ENCODE assay signal across 1 cellular context in the genomic region with DNA sequence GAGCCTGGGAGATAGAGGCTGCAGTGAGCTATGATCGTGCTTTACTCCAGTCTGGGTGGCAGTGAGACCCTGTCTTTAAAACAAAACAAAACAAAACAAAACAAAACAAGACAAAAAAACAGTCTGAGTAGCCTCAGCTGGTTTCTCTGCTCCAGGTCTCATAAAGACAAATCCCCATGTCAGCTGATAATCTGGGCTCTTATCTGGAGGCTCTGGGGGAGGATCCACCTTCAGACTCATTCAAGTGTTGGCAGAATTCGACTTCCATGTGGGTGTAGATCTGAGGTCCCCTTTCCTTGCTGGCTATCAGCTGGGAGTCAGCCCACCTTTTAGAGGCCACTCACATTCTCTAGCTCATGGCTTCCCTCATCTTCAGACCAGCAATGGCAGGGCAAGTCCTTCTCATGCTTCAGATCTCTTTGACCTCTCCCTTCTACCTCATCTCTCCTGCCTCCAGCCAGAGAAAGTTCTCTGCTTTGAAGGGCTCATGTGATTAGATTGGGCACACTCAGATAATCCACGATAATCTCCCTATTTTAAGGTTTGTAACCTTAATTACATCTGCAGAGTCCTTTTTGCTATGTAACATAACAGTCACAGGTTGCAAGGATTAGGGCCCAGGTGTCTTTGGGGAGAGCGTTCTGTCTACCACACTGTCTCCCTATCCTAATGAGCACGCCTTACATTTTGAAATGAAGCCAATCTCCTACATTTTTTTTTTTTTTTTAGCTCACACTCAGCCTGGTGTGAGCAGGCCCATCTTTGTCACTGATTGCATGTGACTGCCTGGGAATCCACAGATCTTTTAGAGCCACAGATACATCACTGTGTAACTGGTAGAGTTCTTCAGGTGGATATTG.
TF ChIP-seq lines count a peak whose summit lies in the region.

No MANE protein-coding gene starts in this region.

TF ChIP-seq in GM12878, 131 proteins besides CTCF, POLR2A, EP300 and RAD21:
- no peak for TF ChIP-seq EZH2 (IDR thresholded peaks at IDR 0.05; ENCODE audit: borderline replicate concordance, control insufficient read depth, low read depth, low read length)
- TF ChIP-seq SREBF2 (IDR thresholded peaks at IDR 0.05; ENCODE audit: low read length): no peak
- TF ChIP-seq ELK1 (IDR thresholded peaks at IDR 0.05; ENCODE audit: low read depth, low read length): no peak
- TF ChIP-seq IRF4 (IDR thresholded peaks at IDR 0.05; ENCODE audit: low read depth, low read length): no peak
- no peak for TF ChIP-seq HDAC2 (IDR thresholded peaks at IDR 0.05)
- TF ChIP-seq BCL11A (IDR thresholded peaks at IDR 0.05; ENCODE audit: low read depth, low read length): no peak
- no peak for TF ChIP-seq SUZ12 (IDR thresholded peaks at IDR 0.05; ENCODE audit: unreplicated experiment)
- TF ChIP-seq, protein P1, sequence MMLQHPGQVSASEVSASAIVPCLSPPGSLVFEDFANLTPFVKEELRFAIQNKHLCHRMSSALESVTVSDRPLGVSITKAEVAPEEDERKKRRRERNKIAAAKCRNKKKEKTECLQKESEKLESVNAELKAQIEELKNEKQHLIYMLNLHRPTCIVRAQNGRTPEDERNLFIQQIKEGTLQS (IDR thresholded peaks at IDR 0.05; ENCODE audit: borderline replicate concordance, extremely low read depth, low read depth, low read length): no peak
- TF ChIP-seq ZBTB11 (CRISPR knock-in tag; IDR thresholded peaks at IDR 0.05): no peak
- TF ChIP-seq STAT1 (conservative IDR thresholded peaks at IDR 0.05): no peak
- TF ChIP-seq HDGF (IDR thresholded peaks at IDR 0.05): no peak
- TF ChIP-seq ATF2 (IDR thresholded peaks at IDR 0.05; ENCODE audit: low read length): no peak
- no peak for TF ChIP-seq ZNF384 (IDR thresholded peaks at IDR 0.05; ENCODE audit: borderline replicate concordance, low read depth, low read length)
- no peak for TF ChIP-seq ZNF592 (IDR thresholded peaks at IDR 0.05)
- no peak for TF ChIP-seq MEF2B (IDR thresholded peaks at IDR 0.05; ENCODE audit: partially characterized antibody, poor library complexity, severe bottlenecking)
- no peak for TF ChIP-seq PML (IDR thresholded peaks at IDR 0.05; ENCODE audit: low read length)
- no peak for TF ChIP-seq NKRF (conservative IDR thresholded peaks at IDR 0.05)
- TF ChIP-seq ZNF217 (IDR thresholded peaks at IDR 0.05): no peak
- TF ChIP-seq NFYA (IDR thresholded peaks at IDR 0.05; ENCODE audit: borderline replicate concordance, low read depth, low read length): no peak
- TF ChIP-seq, protein P2, sequence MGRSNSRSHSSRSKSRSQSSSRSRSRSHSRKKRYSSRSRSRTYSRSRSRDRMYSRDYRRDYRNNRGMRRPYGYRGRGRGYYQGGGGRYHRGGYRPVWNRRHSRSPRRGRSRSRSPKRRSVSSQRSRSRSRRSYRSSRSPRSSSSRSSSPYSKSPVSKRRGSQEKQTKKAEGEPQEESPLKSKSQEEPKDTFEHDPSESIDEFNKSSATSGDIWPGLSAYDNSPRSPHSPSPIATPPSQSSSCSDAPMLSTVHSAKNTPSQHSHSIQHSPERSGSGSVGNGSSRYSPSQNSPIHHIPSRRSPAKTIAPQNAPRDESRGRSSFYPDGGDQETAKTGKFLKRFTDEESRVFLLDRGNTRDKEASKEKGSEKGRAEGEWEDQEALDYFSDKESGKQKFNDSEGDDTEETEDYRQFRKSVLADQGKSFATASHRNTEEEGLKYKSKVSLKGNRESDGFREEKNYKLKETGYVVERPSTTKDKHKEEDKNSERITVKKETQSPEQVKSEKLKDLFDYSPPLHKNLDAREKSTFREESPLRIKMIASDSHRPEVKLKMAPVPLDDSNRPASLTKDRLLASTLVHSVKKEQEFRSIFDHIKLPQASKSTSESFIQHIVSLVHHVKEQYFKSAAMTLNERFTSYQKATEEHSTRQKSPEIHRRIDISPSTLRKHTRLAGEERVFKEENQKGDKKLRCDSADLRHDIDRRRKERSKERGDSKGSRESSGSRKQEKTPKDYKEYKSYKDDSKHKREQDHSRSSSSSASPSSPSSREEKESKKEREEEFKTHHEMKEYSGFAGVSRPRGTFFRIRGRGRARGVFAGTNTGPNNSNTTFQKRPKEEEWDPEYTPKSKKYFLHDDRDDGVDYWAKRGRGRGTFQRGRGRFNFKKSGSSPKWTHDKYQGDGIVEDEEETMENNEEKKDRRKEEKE (IDR thresholded peaks at IDR 0.05): no peak
